ENCODE assay signal across 19 cellular contexts in the genomic region with DNA sequence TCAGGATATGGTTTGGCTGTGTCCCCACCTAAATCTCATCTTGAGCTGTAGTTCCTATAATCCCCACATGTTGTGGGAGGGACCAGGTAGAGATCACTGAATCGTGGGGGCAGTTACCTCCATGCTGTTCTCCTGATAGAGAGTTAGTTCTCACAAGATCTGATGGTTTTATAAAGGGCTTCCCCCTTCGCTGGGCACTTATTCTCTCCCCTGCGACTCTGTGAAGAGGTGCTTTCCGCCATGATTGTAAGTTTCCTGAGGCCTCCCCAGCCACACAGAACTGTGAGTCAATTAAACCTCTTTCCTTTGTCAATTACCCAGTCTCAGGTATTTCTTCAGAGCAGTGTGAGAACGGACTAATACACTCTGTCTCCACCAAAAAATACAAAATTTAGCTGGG.
DNase-seq lines count a peak whose midpoint lies in the region; ATAC-seq and TF ChIP-seq lines count a peak whose summit lies in the region.
"Had no signal": no experiment of that assay in that cellular context is flagged by ENCODE, and none has a peak within 500 bp of the region (broad histone marks: within the 10 kb centered on the region; RNA-seq: fewer than 3 reads in every experiment).

No MANE protein-coding gene starts in this region.

- peak overlapping the region; percentile 71 for H3K27ac Mint-ChIP-seq in activated CD8-positive, alpha-beta T cell treated with anti-CD3 and anti-CD28 coated beads for 36 hours
- no peak overlapping the region for H3K27ac Mint-ChIP-seq in activated CD8-positive, alpha-beta T cell treated with anti-CD3 and anti-CD28 coated beads, Interleukin-2, amount 10 ng/mL, durations not matched to agents 7 days and 5 days
- H3K27ac Mint-ChIP-seq in activated naive CD8-positive, alpha-beta T cell treated with anti-CD3 and anti-CD28 coated beads, Interleukin-2, amount 50 U/mL, for 24 hours, result peak overlapping the region; percentile 78
- H3K27ac Mint-ChIP-seq in activated naive CD8-positive, alpha-beta T cell treated with anti-CD3 and anti-CD28 coated beads for 36 hours, result no peak overlapping the region
- peak overlapping the region; percentile 51 for H3K27ac Mint-ChIP-seq in T-helper 17 cell
- H3K27ac Mint-ChIP-seq in endodermal cell, result no peak overlapping the region
- H3K27ac Mint-ChIP-seq: B cell had no signal

- no peak overlapping the region for H3K4me3 Mint-ChIP-seq in activated CD8-positive, alpha-beta T cell treated with anti-CD3 and anti-CD28 coated beads for 36 hours
- no peak overlapping the region for H3K4me3 Mint-ChIP-seq in activated CD8-positive, alpha-beta T cell treated with anti-CD3 and anti-CD28 coated beads, Interleukin-2, amount 10 ng/mL, durations not matched to agents 7 days and 5 days
- no peak overlapping the region for H3K4me3 Mint-ChIP-seq in activated naive CD8-positive, alpha-beta T cell treated with anti-CD3 and anti-CD28 coated beads, Interleukin-2, amount 50 U/mL, for 24 hours
- H3K4me3 Mint-ChIP-seq in activated naive CD8-positive, alpha-beta T cell treated with anti-CD3 and anti-CD28 coated beads for 36 hours, result no peak overlapping the region
- H3K4me3 Mint-ChIP-seq in T-helper 17 cell, result no peak overlapping the region
- H3K4me3 Mint-ChIP-seq in endodermal cell, result no peak overlapping the region
- H3K4me3 Mint-ChIP-seq: B cell; CD8-positive, alpha-beta memory T cell had no signal

- WGBS in endodermal cell (ENCODE audit: insufficient coverage in 1 of 2, insufficient read length in 1 of 2), 2 experiments, result 90 to 93% methylated on average over 2 to 5 of the region's 5 CpGs

- no peaks in the 10 kb centered on the region for H3K36me3 Mint-ChIP-seq in activated CD8-positive, alpha-beta T cell treated with anti-CD3 and anti-CD28 coated beads for 36 hours (ENCODE audit: low read depth)
- no peaks in the 10 kb centered on the region for H3K36me3 Mint-ChIP-seq in activated CD8-positive, alpha-beta T cell treated with anti-CD3 and anti-CD28 coated beads, Interleukin-2, amount 10 ng/mL, durations not matched to agents 7 days and 5 days (ENCODE audit: low read depth)
- no peaks in the 10 kb centered on the region for H3K36me3 Mint-ChIP-seq in activated naive CD8-positive, alpha-beta T cell treated with anti-CD3 and anti-CD28 coated beads, Interleukin-2, amount 50 U/mL, for 24 hours (ENCODE audit: low read depth)
- H3K36me3 Mint-ChIP-seq in activated naive CD8-positive, alpha-beta T cell treated with anti-CD3 and anti-CD28 coated beads for 36 hours, result peaks cover 2% of the 10 kb centered on the region
- H3K36me3 Mint-ChIP-seq in T-helper 17 cell (ENCODE audit: low read depth) (no peaks in the 10 kb centered on the region), endodermal cell (ENCODE audit: low read depth) (no peaks in the 10 kb centered on the region)
- H3K36me3 Mint-ChIP-seq: CD8-positive, alpha-beta memory T cell had no signal

- no peak for TF ChIP-seq CTCF in activated CD8-positive, alpha-beta T cell treated with anti-CD3 and anti-CD28 coated beads for 36 hours (IDR thresholded peaks at IDR 0.05)
- peak; percentile 19 for TF ChIP-seq CTCF in endodermal cell (conservative IDR thresholded peaks at IDR 0.05)

- no peaks in the 10 kb centered on the region for H3K36me3 ChIP-seq in endodermal cell (ENCODE audit: control insufficient read depth, insufficient read depth, low read length)
- H3K36me3 ChIP-seq: BLaER1 treated with 17β-estradiol and CSF1 and Interleukin-3, amounts not matched to agents 10 nM and 100 nM; HAP-1 had no signal

- no peaks in the 10 kb centered on the region for H3K4me1 ChIP-seq in endodermal cell (ENCODE audit: control insufficient read depth, insufficient read depth, low read length)

- CTCF ChIA-PET in activated CD8-positive, alpha-beta T cell treated with anti-CD3 and anti-CD28 coated beads for 36 hours (lab: Charles Lee), result interaction anchor here (1.4 to 2.2 kb wide), 2 partner anchors 10 to 75 kb away, joined by 3 to 6 read pairs; no protein-coding TSS in a partner anchor
- CTCF ChIA-PET in activated CD8-positive, alpha-beta T cell treated with anti-CD3 and anti-CD28 coated beads, Interleukin-2, amount 10 ng/mL, durations not matched to agents 7 days and 5 days (lab: Charles Lee), result no interaction called here

- no peak overlapping the region for H3K9ac ChIP-seq in endodermal cell (ENCODE audit: extremely low read depth, low read length, poor library complexity, severe bottlenecking)
- H3K9ac ChIP-seq: BLaER1 treated with 17β-estradiol and CSF1 and Interleukin-3, amounts not matched to agents 10 nM and 100 nM had no signal

- no peak overlapping the region for H3K4me3 ChIP-seq in endodermal cell (ENCODE audit: low read length)
- H3K4me3 ChIP-seq: BLaER1 treated with 17β-estradiol and CSF1 and Interleukin-3, amounts not matched to agents 10 nM and 100 nM; GM12878; HAP-1 had no signal

- intact Hi-C loops in activated CD8-positive, alpha-beta T cell treated with anti-CD3 and anti-CD28 coated beads for 36 hours (cut with micrococcal nuclease), result no loop called here

- peaks cover 11% of the 10 kb centered on the region for H3K4me1 Mint-ChIP-seq in activated CD8-positive, alpha-beta T cell treated with anti-CD3 and anti-CD28 coated beads for 36 hours (ENCODE audit: low read depth)
- H3K4me1 Mint-ChIP-seq in activated CD8-positive, alpha-beta T cell treated with anti-CD3 and anti-CD28 coated beads, Interleukin-2, amount 10 ng/mL, durations not matched to agents 7 days and 5 days (ENCODE audit: low read depth), result no peaks in the 10 kb centered on the region
- H3K4me1 Mint-ChIP-seq in activated naive CD8-positive, alpha-beta T cell treated with anti-CD3 and anti-CD28 coated beads, Interleukin-2, amount 50 U/mL, for 24 hours, result peaks cover 18% of the 10 kb centered on the region
- peaks cover 5% of the 10 kb centered on the region for H3K4me1 Mint-ChIP-seq in activated naive CD8-positive, alpha-beta T cell treated with anti-CD3 and anti-CD28 coated beads for 36 hours
- peaks cover 2% of the 10 kb centered on the region for H3K4me1 Mint-ChIP-seq in T-helper 17 cell
- H3K4me1 Mint-ChIP-seq in endodermal cell, result peaks cover 16% of the 10 kb centered on the region
- H3K4me1 Mint-ChIP-seq: B cell; CD8-positive, alpha-beta memory T cell had no signal

- no peak for DNase-seq in activated CD8-positive, alpha-beta T cell treated with anti-CD3 and anti-CD28 coated beads for 36 hours
- DNase-seq in activated CD8-positive, alpha-beta T cell treated with anti-CD3 and anti-CD28 coated beads, Interleukin-2, amount 10 ng/mL, durations not matched to agents 7 days and 5 days, result no peak
- DNase-seq in activated naive CD8-positive, alpha-beta T cell treated with anti-CD3 and anti-CD28 coated beads, Interleukin-2, amount 50 U/mL, for 24 hours, result no peak
- DNase-seq in activated naive CD8-positive, alpha-beta T cell treated with anti-CD3 and anti-CD28 coated beads for 36 hours, result no peak
- DNase-seq in T-helper 17 cell (no peak), endodermal cell (no peak), NCI-H2196 (lab: John Stamatoyannopoulos, UW; ENCODE audit: unreplicated experiment) (no peak)
- DNase-seq: CD4-positive, CD25-positive, alpha-beta regulatory T cell; CD8-positive, alpha-beta memory T cell; COR-L47; DMS 273 treated with DMSO at 0.1 percent for 48 hours; DMS53; DND-41; EL had no signal

- no peaks in the 10 kb centered on the region for H3K27me3 Mint-ChIP-seq in activated CD8-positive, alpha-beta T cell treated with anti-CD3 and anti-CD28 coated beads for 36 hours
- H3K27me3 Mint-ChIP-seq in activated CD8-positive, alpha-beta T cell treated with anti-CD3 and anti-CD28 coated beads, Interleukin-2, amount 10 ng/mL, durations not matched to agents 7 days and 5 days (ENCODE audit: low read depth), result no peaks in the 10 kb centered on the region
- no peaks in the 10 kb centered on the region for H3K27me3 Mint-ChIP-seq in activated naive CD8-positive, alpha-beta T cell treated with anti-CD3 and anti-CD28 coated beads, Interleukin-2, amount 50 U/mL, for 24 hours
- no peaks in the 10 kb centered on the region for H3K27me3 Mint-ChIP-seq in activated naive CD8-positive, alpha-beta T cell treated with anti-CD3 and anti-CD28 coated beads for 36 hours
- H3K27me3 Mint-ChIP-seq in T-helper 17 cell, result no peaks in the 10 kb centered on the region
- H3K27me3 Mint-ChIP-seq in endodermal cell (ENCODE audit: insufficient read depth), result peaks cover 9% of the 10 kb centered on the region
- H3K27me3 Mint-ChIP-seq: CD4-positive, CD25-positive, alpha-beta regulatory T cell had no signal

- peaks cover 3% of the 10 kb centered on the region for H3K9me3 Mint-ChIP-seq in activated CD8-positive, alpha-beta T cell treated with anti-CD3 and anti-CD28 coated beads for 36 hours
- no peaks in the 10 kb centered on the region for H3K9me3 Mint-ChIP-seq in activated CD8-positive, alpha-beta T cell treated with anti-CD3 and anti-CD28 coated beads, Interleukin-2, amount 10 ng/mL, durations not matched to agents 7 days and 5 days (ENCODE audit: insufficient read depth)
- H3K9me3 Mint-ChIP-seq in activated naive CD8-positive, alpha-beta T cell treated with anti-CD3 and anti-CD28 coated beads, Interleukin-2, amount 50 U/mL, for 24 hours, result no peaks in the 10 kb centered on the region
- no peaks in the 10 kb centered on the region for H3K9me3 Mint-ChIP-seq in activated naive CD8-positive, alpha-beta T cell treated with anti-CD3 and anti-CD28 coated beads for 36 hours
- peaks cover 11% of the 10 kb centered on the region for H3K9me3 Mint-ChIP-seq in endodermal cell
- H3K9me3 Mint-ChIP-seq: CD4-positive, CD25-positive, alpha-beta regulatory T cell; CD8-positive, alpha-beta memory T cell had no signal

- no peaks in the 10 kb centered on the region for H3K27me3 ChIP-seq in endodermal cell (ENCODE audit: control insufficient read depth, insufficient read depth, low read length, poor library complexity, severe bottlenecking)

- H3K9me3 ChIP-seq in T-helper 17 cell (ENCODE audit: control insufficient read depth, low read length, poor library complexity, severe bottlenecking) (no peaks in the 10 kb centered on the region), endodermal cell (ENCODE audit: control insufficient read depth, low read length) (no peaks in the 10 kb centered on the region)
- H3K9me3 ChIP-seq: HAP-1 had no signal

- ATAC-seq in activated CD8-positive, alpha-beta T cell treated with anti-CD3 and anti-CD28 coated beads for 36 hours, result peak; percentile 45
- no peak for ATAC-seq in activated CD8-positive, alpha-beta T cell treated with anti-CD3 and anti-CD28 coated beads, Interleukin-2, amount 10 ng/mL, durations not matched to agents 7 days and 5 days
- ATAC-seq in activated naive CD8-positive, alpha-beta T cell treated with anti-CD3 and anti-CD28 coated beads, Interleukin-2, amount 50 U/mL, for 24 hours, result peak; percentile 65
- ATAC-seq in T-helper 17 cell, result no peak
- ATAC-seq: GM12878, HepG2 had no signal

- no peak overlapping the region for H3K27ac ChIP-seq in endodermal cell (ENCODE audit: low read depth, low read length)
- H3K27ac ChIP-seq: BLaER1 treated with 17β-estradiol and CSF1 and Interleukin-3, amounts not matched to agents 10 nM and 100 nM had no signal

- POLR2A ChIA-PET in activated CD8-positive, alpha-beta T cell treated with anti-CD3 and anti-CD28 coated beads for 36 hours (lab: Charles Lee), result interaction anchor here (0.8 kb wide), 1 partner anchor 40 kb away, joined by 3 read pairs; no protein-coding TSS in a partner anchor
- POLR2A ChIA-PET in activated CD8-positive, alpha-beta T cell treated with anti-CD3 and anti-CD28 coated beads, Interleukin-2, amount 10 ng/mL, durations not matched to agents 7 days and 5 days (lab: Charles Lee), result no interaction called here

Comparison
In these comparisons a context has a peak if more than half of its experiments do, and no peak if none do; other contexts are left out.
1. ATAC-seq: peak in activated CD8-positive, alpha-beta T cell treated with anti-CD3 and anti-CD28 coated beads for 36 hours (single experiment) and activated naive CD8-positive, alpha-beta T cell treated with anti-CD3 and anti-CD28 coated beads, Interleukin-2, amount 50 U/mL, for 24 hours (single experiment); none in activated CD8-positive, alpha-beta T cell treated with anti-CD3 and anti-CD28 coated beads, Interleukin-2, amount 10 ng/mL, durations not matched to agents 7 days and 5 days (single experiment) and T-helper 17 cell (single experiment).
2. H3K27ac Mint-ChIP-seq: peak in activated CD8-positive, alpha-beta T cell treated with anti-CD3 and anti-CD28 coated beads for 36 hours (single experiment), activated naive CD8-positive, alpha-beta T cell treated with anti-CD3 and anti-CD28 coated beads, Interleukin-2, amount 50 U/mL, for 24 hours (single experiment) and T-helper 17 cell (single experiment); none in activated CD8-positive, alpha-beta T cell treated with anti-CD3 and anti-CD28 coated beads, Interleukin-2, amount 10 ng/mL, durations not matched to agents 7 days and 5 days (single experiment), activated naive CD8-positive, alpha-beta T cell treated with anti-CD3 and anti-CD28 coated beads for 36 hours (single experiment) and endodermal cell (single experiment).